ENCODE assay signal across 3 cellular contexts in the genomic region with DNA sequence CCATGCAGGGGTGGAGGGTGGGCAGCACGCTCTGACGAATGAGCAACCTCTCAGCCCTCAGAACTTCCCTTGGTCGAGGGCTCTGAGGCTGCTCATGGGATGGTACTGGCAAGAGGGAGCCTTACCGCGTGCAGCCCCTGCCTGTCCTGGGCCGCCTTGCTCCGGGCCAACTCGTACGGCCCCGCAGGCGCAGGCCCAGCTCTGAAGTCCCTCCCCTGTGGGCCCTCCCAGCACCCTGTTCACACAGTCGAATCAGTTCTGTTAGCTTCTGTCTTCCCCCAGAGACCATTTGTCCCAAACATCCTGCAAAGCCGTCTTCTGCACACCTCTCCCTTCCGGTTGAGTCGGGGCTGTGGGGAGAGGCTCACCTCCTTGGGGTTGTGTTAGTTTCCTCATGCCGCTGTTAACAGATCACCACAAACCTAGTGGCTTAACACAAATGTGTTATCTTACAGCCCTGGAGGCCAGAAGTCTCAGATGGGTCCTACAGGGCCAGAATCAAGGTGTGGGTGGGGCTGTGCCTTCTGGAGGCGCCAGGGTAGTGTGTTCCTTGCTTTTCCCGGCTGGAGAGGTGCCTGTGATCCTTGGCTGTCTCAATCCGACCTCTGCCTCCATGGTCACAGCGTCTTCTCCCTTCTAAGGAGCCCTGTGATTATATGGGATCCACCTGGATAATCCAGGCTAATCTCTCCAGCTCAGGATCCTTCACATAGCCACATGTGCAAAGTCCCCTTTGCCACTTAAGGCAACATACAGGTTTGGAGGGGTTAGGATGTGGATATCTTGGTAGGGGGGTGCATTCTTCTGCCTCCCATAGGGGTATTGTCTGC.
TF ChIP-seq lines count a peak whose summit lies in the region.

No MANE protein-coding gene starts in this region.

TF ChIP-seq in HEK293, 187 proteins besides CTCF, POLR2A, EP300 and RAD21:
- TF ChIP-seq ZNF335 (tag by site-specific recombination; conservative IDR thresholded peaks at IDR 0.05), result peak; percentile 36
- TF ChIP-seq, protein P1, sequence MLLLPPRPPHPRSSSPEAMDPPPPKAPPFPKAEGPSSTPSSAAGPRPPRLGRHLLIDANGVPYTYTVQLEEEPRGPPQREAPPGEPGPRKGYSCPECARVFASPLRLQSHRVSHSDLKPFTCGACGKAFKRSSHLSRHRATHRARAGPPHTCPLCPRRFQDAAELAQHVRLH (tag by site-specific recombination; IDR thresholded peaks at IDR 0.05), result no peak
- TF ChIP-seq SP2 (tag by site-specific recombination; IDR thresholded peaks at IDR 0.05), result peak; percentile 39; the same call in 1 of the 2 replicates
- no peak for TF ChIP-seq HOXD13 (CRISPR knock-in tag; IDR thresholded peaks at IDR 0.05; ENCODE audit: borderline replicate concordance)
- TF ChIP-seq, protein P2, sequence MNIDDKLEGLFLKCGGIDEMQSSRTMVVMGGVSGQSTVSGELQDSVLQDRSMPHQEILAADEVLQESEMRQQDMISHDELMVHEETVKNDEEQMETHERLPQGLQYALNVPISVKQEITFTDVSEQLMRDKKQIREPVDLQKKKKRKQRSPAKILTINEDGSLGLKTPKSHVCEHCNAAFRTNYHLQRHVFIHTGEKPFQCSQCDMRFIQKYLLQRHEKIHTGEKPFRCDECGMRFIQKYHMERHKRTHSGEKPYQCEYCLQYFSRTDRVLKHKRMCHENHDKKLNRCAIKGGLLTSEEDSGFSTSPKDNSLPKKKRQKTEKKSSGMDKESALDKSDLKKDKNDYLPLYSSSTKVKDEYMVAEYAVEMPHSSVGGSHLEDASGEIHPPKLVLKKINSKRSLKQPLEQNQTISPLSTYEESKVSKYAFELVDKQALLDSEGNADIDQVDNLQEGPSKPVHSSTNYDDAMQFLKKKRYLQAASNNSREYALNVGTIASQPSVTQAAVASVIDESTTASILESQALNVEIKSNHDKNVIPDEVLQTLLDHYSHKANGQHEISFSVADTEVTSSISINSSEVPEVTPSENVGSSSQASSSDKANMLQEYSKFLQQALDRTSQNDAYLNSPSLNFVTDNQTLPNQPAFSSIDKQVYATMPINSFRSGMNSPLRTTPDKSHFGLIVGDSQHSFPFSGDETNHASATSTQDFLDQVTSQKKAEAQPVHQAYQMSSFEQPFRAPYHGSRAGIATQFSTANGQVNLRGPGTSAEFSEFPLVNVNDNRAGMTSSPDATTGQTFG (tag by site-specific recombination; IDR thresholded peaks at IDR 0.05; ENCODE audit: borderline replicate concordance), result no peak
- TF ChIP-seq ZFP69B (tag by site-specific recombination; IDR thresholded peaks at IDR 0.05), result 0 out of 2 replicates have a peak, but pooled peaks have one; percentile 25
- TF ChIP-seq ZNF777 (tag by site-specific recombination; IDR thresholded peaks at IDR 0.05; ENCODE audit: borderline replicate concordance), result no peak
- 0 out of 2 replicates have a peak, but pooled peaks have one; percentile 12 for TF ChIP-seq ZNF600 (tag by site-specific recombination; IDR thresholded peaks at IDR 0.05)
- peak; percentile 41; the same call in 1 of the 2 replicates for TF ChIP-seq GLIS2 (tag by site-specific recombination; IDR thresholded peaks at IDR 0.05)
- no peak for TF ChIP-seq ZNF776 (tag by site-specific recombination; IDR thresholded peaks at IDR 0.05; ENCODE audit: borderline replicate concordance)
- peak; percentile 30; the same call in 1 of the 2 replicates for TF ChIP-seq ZXDB (tag by site-specific recombination; IDR thresholded peaks at IDR 0.05)
- TF ChIP-seq YY2 (tag by site-specific recombination; IDR thresholded peaks at IDR 0.05), result no peak
- 0 out of 2 replicates have a peak, but pooled peaks have one; percentile 21 for TF ChIP-seq ZNF121 (tag by site-specific recombination; IDR thresholded peaks at IDR 0.05)
TF ChIP-seq in HEK293: peak in this region for 7.

TF ChIP-seq in GM12878, 131 proteins besides CTCF, POLR2A, EP300 and RAD21 (continues in another document):
- TF ChIP-seq LARP7 (IDR thresholded peaks at IDR 0.05) (peak; percentile 67; the same call in 1 of the 2 replicates), CHD1 (IDR thresholded peaks at IDR 0.05; ENCODE audit: low read depth, low read length) (no peak), BACH1 (IDR thresholded peaks at IDR 0.05; ENCODE audit: borderline replicate concordance) (0 out of 2 replicates have a peak, but pooled peaks have one; percentile 40), TAF1 (IDR thresholded peaks at IDR 0.05; ENCODE audit: borderline replicate concordance, low read depth, low read length) (0 out of 2 replicates have a peak, but pooled peaks have one; percentile 40), DPF2 (IDR thresholded peaks at IDR 0.05) (peak; percentile 30; the same call in 1 of the 2 replicates), HDAC2 (IDR thresholded peaks at IDR 0.05) (no peak), RBBP5 (conservative IDR thresholded peaks at IDR 0.05) (no peak), IKZF1 (conservative IDR thresholded peaks at IDR 0.05) (peak; percentile 73; the same call in 1 of the 2 replicates), SMARCA5 (IDR thresholded peaks at IDR 0.05) (peak; percentile 68), MTA3 (IDR thresholded peaks at IDR 0.05; ENCODE audit: borderline replicate concordance, low read length) (no peak), EED (IDR thresholded peaks at IDR 0.05; ENCODE audit: low read depth) (peak; percentile 5; the same call in 1 of the 2 replicates), CREM (IDR thresholded peaks at IDR 0.05; ENCODE audit: low read depth) (no peak)
- TF ChIP-seq, protein P3, sequence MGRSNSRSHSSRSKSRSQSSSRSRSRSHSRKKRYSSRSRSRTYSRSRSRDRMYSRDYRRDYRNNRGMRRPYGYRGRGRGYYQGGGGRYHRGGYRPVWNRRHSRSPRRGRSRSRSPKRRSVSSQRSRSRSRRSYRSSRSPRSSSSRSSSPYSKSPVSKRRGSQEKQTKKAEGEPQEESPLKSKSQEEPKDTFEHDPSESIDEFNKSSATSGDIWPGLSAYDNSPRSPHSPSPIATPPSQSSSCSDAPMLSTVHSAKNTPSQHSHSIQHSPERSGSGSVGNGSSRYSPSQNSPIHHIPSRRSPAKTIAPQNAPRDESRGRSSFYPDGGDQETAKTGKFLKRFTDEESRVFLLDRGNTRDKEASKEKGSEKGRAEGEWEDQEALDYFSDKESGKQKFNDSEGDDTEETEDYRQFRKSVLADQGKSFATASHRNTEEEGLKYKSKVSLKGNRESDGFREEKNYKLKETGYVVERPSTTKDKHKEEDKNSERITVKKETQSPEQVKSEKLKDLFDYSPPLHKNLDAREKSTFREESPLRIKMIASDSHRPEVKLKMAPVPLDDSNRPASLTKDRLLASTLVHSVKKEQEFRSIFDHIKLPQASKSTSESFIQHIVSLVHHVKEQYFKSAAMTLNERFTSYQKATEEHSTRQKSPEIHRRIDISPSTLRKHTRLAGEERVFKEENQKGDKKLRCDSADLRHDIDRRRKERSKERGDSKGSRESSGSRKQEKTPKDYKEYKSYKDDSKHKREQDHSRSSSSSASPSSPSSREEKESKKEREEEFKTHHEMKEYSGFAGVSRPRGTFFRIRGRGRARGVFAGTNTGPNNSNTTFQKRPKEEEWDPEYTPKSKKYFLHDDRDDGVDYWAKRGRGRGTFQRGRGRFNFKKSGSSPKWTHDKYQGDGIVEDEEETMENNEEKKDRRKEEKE (IDR thresholded peaks at IDR 0.05), result no peak
- TF ChIP-seq, protein P4, sequence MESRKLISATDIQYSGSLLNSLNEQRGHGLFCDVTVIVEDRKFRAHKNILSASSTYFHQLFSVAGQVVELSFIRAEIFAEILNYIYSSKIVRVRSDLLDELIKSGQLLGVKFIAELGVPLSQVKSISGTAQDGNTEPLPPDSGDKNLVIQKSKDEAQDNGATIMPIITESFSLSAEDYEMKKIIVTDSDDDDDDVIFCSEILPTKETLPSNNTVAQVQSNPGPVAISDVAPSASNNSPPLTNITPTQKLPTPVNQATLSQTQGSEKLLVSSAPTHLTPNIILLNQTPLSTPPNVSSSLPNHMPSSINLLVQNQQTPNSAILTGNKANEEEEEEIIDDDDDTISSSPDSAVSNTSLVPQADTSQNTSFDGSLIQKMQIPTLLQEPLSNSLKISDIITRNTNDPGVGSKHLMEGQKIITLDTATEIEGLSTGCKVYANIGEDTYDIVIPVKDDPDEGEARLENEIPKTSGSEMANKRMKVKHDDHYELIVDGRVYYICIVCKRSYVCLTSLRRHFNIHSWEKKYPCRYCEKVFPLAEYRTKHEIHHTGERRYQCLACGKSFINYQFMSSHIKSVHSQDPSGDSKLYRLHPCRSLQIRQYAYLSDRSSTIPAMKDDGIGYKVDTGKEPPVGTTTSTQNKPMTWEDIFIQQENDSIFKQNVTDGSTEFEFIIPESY (IDR thresholded peaks at IDR 0.05), result no peak

TF ChIP-seq in HepG2, 621 proteins besides CTCF, POLR2A, EP300 and RAD21 (continues in another document):
- TF ChIP-seq ONECUT2 (CRISPR knock-in tag; IDR thresholded peaks at IDR 0.05) (no peak), ZNF83 (CRISPR knock-in tag; IDR thresholded peaks at IDR 0.05; ENCODE audit: borderline replicate concordance) (no peak), ZC3H13 (CRISPR knock-in tag; IDR thresholded peaks at IDR 0.05) (no peak), THAP11 (CRISPR knock-in tag; IDR thresholded peaks at IDR 0.05) (0 out of 2 replicates have a peak, but pooled peaks have one; percentile 16), ZKSCAN5 (CRISPR knock-in tag; IDR thresholded peaks at IDR 0.05) (no peak), ZFP82 (CRISPR knock-in tag; IDR thresholded peaks at IDR 0.05; ENCODE audit: borderline replicate concordance) (no peak), FOXK1 (CRISPR knock-in tag; IDR thresholded peaks at IDR 0.05; ENCODE audit: borderline replicate concordance, low read depth) (no peak), TEAD3 (CRISPR knock-in tag; optimal IDR thresholded peaks at IDR 0.05; ENCODE audit: borderline replicate concordance) (no peak), PHF8 (CRISPR knock-in tag; IDR thresholded peaks at IDR 0.05) (0 out of 2 replicates have a peak, but pooled peaks have one; percentile 26), NR2C2 (CRISPR knock-in tag; IDR thresholded peaks at IDR 0.05; ENCODE audit: borderline replicate concordance) (0 out of 2 replicates have a peak, but pooled peaks have one; percentile 20), KMT2A (CRISPR knock-in tag; IDR thresholded peaks at IDR 0.05) (0 out of 2 replicates have a peak, but pooled peaks have one; percentile 32), ZFX (CRISPR knock-in tag; IDR thresholded peaks at IDR 0.05; ENCODE audit: low read depth) (peak; percentile 52; the same call in 1 of the 2 replicates)
- TF ChIP-seq, protein P5, sequence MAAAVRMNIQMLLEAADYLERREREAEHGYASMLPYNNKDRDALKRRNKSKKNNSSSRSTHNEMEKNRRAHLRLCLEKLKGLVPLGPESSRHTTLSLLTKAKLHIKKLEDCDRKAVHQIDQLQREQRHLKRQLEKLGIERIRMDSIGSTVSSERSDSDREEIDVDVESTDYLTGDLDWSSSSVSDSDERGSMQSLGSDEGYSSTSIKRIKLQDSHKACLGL (CRISPR knock-in tag; IDR thresholded peaks at IDR 0.05), result peak; percentile 49; the same call in 1 of the 2 replicates
- TF ChIP-seq, protein P6, sequence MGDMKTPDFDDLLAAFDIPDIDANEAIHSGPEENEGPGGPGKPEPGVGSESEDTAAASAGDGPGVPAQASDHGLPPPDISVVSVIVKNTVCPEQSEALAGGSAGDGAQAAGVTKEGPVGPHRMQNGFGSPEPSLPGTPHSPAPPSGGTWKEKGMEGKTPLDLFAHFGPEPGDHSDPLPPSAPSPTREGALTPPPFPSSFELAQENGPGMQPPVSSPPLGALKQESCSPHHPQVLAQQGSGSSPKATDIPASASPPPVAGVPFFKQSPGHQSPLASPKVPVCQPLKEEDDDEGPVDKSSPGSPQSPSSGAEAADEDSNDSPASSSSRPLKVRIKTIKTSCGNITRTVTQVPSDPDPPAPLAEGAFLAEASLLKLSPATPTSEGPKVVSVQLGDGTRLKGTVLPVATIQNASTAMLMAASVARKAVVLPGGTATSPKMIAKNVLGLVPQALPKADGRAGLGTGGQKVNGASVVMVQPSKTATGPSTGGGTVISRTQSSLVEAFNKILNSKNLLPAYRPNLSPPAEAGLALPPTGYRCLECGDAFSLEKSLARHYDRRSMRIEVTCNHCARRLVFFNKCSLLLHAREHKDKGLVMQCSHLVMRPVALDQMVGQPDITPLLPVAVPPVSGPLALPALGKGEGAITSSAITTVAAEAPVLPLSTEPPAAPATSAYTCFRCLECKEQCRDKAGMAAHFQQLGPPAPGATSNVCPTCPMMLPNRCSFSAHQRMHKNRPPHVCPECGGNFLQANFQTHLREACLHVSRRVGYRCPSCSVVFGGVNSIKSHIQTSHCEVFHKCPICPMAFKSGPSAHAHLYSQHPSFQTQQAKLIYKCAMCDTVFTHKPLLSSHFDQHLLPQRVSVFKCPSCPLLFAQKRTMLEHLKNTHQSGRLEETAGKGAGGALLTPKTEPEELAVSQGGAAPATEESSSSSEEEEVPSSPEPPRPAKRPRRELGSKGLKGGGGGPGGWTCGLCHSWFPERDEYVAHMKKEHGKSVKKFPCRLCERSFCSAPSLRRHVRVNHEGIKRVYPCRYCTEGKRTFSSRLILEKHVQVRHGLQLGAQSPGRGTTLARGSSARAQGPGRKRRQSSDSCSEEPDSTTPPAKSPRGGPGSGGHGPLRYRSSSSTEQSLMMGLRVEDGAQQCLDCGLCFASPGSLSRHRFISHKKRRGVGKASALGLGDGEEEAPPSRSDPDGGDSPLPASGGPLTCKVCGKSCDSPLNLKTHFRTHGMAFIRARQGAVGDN (CRISPR knock-in tag; IDR thresholded peaks at IDR 0.05), result peak; percentile 73
- TF ChIP-seq, protein P1 (CRISPR knock-in tag; IDR thresholded peaks at IDR 0.05; ENCODE audit: borderline replicate concordance, low read depth), result no peak
- TF ChIP-seq, protein P7, sequence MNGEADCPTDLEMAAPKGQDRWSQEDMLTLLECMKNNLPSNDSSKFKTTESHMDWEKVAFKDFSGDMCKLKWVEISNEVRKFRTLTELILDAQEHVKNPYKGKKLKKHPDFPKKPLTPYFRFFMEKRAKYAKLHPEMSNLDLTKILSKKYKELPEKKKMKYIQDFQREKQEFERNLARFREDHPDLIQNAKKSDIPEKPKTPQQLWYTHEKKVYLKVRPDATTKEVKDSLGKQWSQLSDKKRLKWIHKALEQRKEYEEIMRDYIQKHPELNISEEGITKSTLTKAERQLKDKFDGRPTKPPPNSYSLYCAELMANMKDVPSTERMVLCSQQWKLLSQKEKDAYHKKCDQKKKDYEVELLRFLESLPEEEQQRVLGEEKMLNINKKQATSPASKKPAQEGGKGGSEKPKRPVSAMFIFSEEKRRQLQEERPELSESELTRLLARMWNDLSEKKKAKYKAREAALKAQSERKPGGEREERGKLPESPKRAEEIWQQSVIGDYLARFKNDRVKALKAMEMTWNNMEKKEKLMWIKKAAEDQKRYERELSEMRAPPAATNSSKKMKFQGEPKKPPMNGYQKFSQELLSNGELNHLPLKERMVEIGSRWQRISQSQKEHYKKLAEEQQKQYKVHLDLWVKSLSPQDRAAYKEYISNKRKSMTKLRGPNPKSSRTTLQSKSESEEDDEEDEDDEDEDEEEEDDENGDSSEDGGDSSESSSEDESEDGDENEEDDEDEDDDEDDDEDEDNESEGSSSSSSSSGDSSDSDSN (CRISPR knock-in tag; IDR thresholded peaks at IDR 0.05), result peak; percentile 48
